9 cellular contexts compared by ENCODE assay signal in genomic region chr12:55828357-55828756, GRCh38. TPM values are rescaled to one million over a fixed set of nuclear protein-coding genes. Genes with fewer than 3 reads are reported as not detected.
DNase-seq lines count a peak whose midpoint lies in the region; FAIRE-seq lines count a peak whose summit lies in the region.
"Had no signal": no experiment of that assay in that cellular context is flagged by ENCODE, and none has a peak within 500 bp of the region (broad histone marks: within the 10 kb centered on the region; RNA-seq: fewer than 3 reads in every experiment).

No MANE protein-coding gene starts in this region.

- H3K27ac Mint-ChIP-seq in activated CD4-positive, alpha-beta T cell treated with anti-CD3 and anti-CD28 coated beads, Interleukin-2, amount 10 ng/mL, durations not matched to agents 24 days and 14 days, result peak overlapping the region; percentile 93
- peak overlapping the region; percentile 71 for H3K27ac Mint-ChIP-seq in activated T-helper 1 cell treated with anti-CD3 and anti-CD28 coated beads, Interleukin-12 subunit alpha, Interleukin-12 subunit beta, Interleukin-2, Interleukin-4 antibody, amounts not matched to agents 30 ng/mL and 10 ng/mL and 1 ng/mL, durations not matched to agents 14 hours and 24 hours and 36 hours

- intact Hi-C loops in activated CD4-positive, alpha-beta T cell treated with anti-CD3 and anti-CD28 coated beads, Interleukin-2, amount 10 ng/mL, durations not matched to agents 24 days and 14 days (cut with micrococcal nuclease), result loop anchor here (5.0 to 10.0 kb wide), 2 partner anchors 289 to 1926 kb away; partner anchors contain the start of genes CDK4, MARCHF9, RPL41 and ZC3H10
- intact Hi-C loops in activated T-helper 1 cell treated with anti-CD3 and anti-CD28 coated beads, Interleukin-12 subunit alpha, Interleukin-12 subunit beta, Interleukin-2, Interleukin-4 antibody, amounts not matched to agents 30 ng/mL and 10 ng/mL and 1 ng/mL, durations not matched to agents 14 hours and 24 hours and 36 hours (cut with micrococcal nuclease), result loop anchor here (2.0 to 5.0 kb wide), 3 partner anchors 70 to 859 kb away; partner anchors contain the start of genes PTGES3 and PYM1

- H3K9ac ChIP-seq in stomach smooth muscle (ENCODE audit: low read length in 2 of 2), result peak overlapping the region in 1 of 2 donors; percentile 2

- peaks cover 0 to 5% of the 10 kb centered on the region in 2 donors for H3K27me3 ChIP-seq in stomach smooth muscle (ENCODE audit: control insufficient read depth in 1 of 2, insufficient read depth in 2 of 2, low read length in 2 of 2)

- FAIRE-seq in RCC 7860 (lab: Jason Lieb, UNC), result no peak
- FAIRE-seq: endometrium had no signal

- peak overlapping the region; percentile 62 for H3K4me3 ChIP-seq in iPS-18c (ENCODE audit: insufficient read depth, low read depth, low read length)
- peak overlapping the region in 1 of 2 donors; percentile 69 for H3K4me3 ChIP-seq in stomach smooth muscle (ENCODE audit: low read length in 2 of 2)

- no peaks in the 10 kb centered on the region for H3K9me3 Mint-ChIP-seq in activated CD4-positive, alpha-beta T cell treated with anti-CD3 and anti-CD28 coated beads, Interleukin-2, amount 10 ng/mL, durations not matched to agents 24 days and 14 days
- H3K9me3 Mint-ChIP-seq in activated T-helper 1 cell treated with anti-CD3 and anti-CD28 coated beads, Interleukin-12 subunit alpha, Interleukin-12 subunit beta, Interleukin-2, Interleukin-4 antibody, amounts not matched to agents 30 ng/mL and 10 ng/mL and 1 ng/mL, durations not matched to agents 14 hours and 24 hours and 36 hours, result no peaks in the 10 kb centered on the region

- H3K36me3 Mint-ChIP-seq in activated CD4-positive, alpha-beta T cell treated with anti-CD3 and anti-CD28 coated beads, Interleukin-2, amount 10 ng/mL, durations not matched to agents 24 days and 14 days (ENCODE audit: low read depth), result peaks cover 32% of the 10 kb centered on the region
- peaks cover 25% of the 10 kb centered on the region for H3K36me3 Mint-ChIP-seq in activated T-helper 1 cell treated with anti-CD3 and anti-CD28 coated beads, Interleukin-12 subunit alpha, Interleukin-12 subunit beta, Interleukin-2, Interleukin-4 antibody, amounts not matched to agents 30 ng/mL and 10 ng/mL and 1 ng/mL, durations not matched to agents 14 hours and 24 hours and 36 hours (ENCODE audit: low read depth)

- H3K9me3 ChIP-seq in iPS-18c (ENCODE audit: control insufficient read depth, insufficient read depth, low read length) (no peaks in the 10 kb centered on the region), stomach smooth muscle (ENCODE audit: control insufficient read depth in 2 of 2, low read length in 2 of 2) (no peaks in the 10 kb centered on the region)

- H3K4me3 Mint-ChIP-seq in activated CD4-positive, alpha-beta T cell treated with anti-CD3 and anti-CD28 coated beads, Interleukin-2, amount 10 ng/mL, durations not matched to agents 24 days and 14 days, result peak overlapping the region; percentile 98
- H3K4me3 Mint-ChIP-seq in activated T-helper 1 cell treated with anti-CD3 and anti-CD28 coated beads, Interleukin-12 subunit alpha, Interleukin-12 subunit beta, Interleukin-2, Interleukin-4 antibody, amounts not matched to agents 30 ng/mL and 10 ng/mL and 1 ng/mL, durations not matched to agents 14 hours and 24 hours and 36 hours, result peak overlapping the region; percentile 98

- peaks cover 39% of the 10 kb centered on the region for H3K4me1 ChIP-seq in stomach smooth muscle (ENCODE audit: control insufficient read depth, insufficient read depth, low read length)

- H3K36me3 ChIP-seq in stomach smooth muscle (ENCODE audit: control insufficient read depth in 2 of 2, insufficient read depth in 2 of 2, low read length in 2 of 2), result no peaks in the 10 kb centered on the region

- H3K27ac ChIP-seq in stomach smooth muscle (ENCODE audit: low read length), result peak overlapping the region; percentile 66

- no peaks in the 10 kb centered on the region for H3K27me3 Mint-ChIP-seq in activated CD4-positive, alpha-beta T cell treated with anti-CD3 and anti-CD28 coated beads, Interleukin-2, amount 10 ng/mL, durations not matched to agents 24 days and 14 days
- H3K27me3 Mint-ChIP-seq in activated T-helper 1 cell treated with anti-CD3 and anti-CD28 coated beads, Interleukin-12 subunit alpha, Interleukin-12 subunit beta, Interleukin-2, Interleukin-4 antibody, amounts not matched to agents 30 ng/mL and 10 ng/mL and 1 ng/mL, durations not matched to agents 14 hours and 24 hours and 36 hours (ENCODE audit: insufficient read depth), result no peaks in the 10 kb centered on the region

- H3K4me1 Mint-ChIP-seq in activated CD4-positive, alpha-beta T cell treated with anti-CD3 and anti-CD28 coated beads, Interleukin-2, amount 10 ng/mL, durations not matched to agents 24 days and 14 days, result peaks cover 53% of the 10 kb centered on the region
- H3K4me1 Mint-ChIP-seq in activated T-helper 1 cell treated with anti-CD3 and anti-CD28 coated beads, Interleukin-12 subunit alpha, Interleukin-12 subunit beta, Interleukin-2, Interleukin-4 antibody, amounts not matched to agents 30 ng/mL and 10 ng/mL and 1 ng/mL, durations not matched to agents 14 hours and 24 hours and 36 hours (ENCODE audit: low read depth), result peaks cover 47% of the 10 kb centered on the region

- DNase-seq in activated CD4-positive, alpha-beta T cell treated with anti-CD3 and anti-CD28 coated beads, Interleukin-2, amount 10 ng/mL, durations not matched to agents 24 days and 14 days, result no peak
- DNase-seq in activated CD4-positive, alpha-beta T cell treated with anti-CD3 and anti-CD28 coated beads for 1 hour, result no peak
- DNase-seq in activated T-helper 1 cell treated with anti-CD3 and anti-CD28 coated beads, Interleukin-12 subunit alpha, Interleukin-12 subunit beta, Interleukin-2, Interleukin-4 antibody, amounts not matched to agents 30 ng/mL and 10 ng/mL and 1 ng/mL, durations not matched to agents 14 hours and 24 hours and 36 hours (ENCODE audit: low spot score), result no peak
- DNase-seq in NCI-H2227 (lab: John Stamatoyannopoulos, UW; ENCODE audit: unreplicated experiment) (no peak), RCC 7860 (ENCODE audit: low spot score) (no peak), NCI-H2227 treated with DMSO at 0.1 percent for 48 hours (lab: John Stamatoyannopoulos, UW) (no peak)

RNA-seq across cellular contexts. Expression of gene DNAJC14, which starts 1.0 kb away (rescaled TPM):
- total RNA-seq in activated CD4-positive, alpha-beta T cell treated with anti-CD3 and anti-CD28 coated beads, Interleukin-2, amount 10 ng/mL, durations not matched to agents 24 days and 14 days, result 39.8 and 42.0 TPM in 2 replicates
- 43.5 and 45.0 TPM in 2 replicates for total RNA-seq in activated T-helper 1 cell treated with anti-CD3 and anti-CD28 coated beads, Interleukin-12 subunit alpha, Interleukin-12 subunit beta, Interleukin-2, Interleukin-4 antibody, amounts not matched to agents 30 ng/mL and 10 ng/mL and 1 ng/mL, durations not matched to agents 14 hours and 24 hours and 36 hours

RNA-seq across cellular contexts. Expression of gene ORMDL2, which starts 10.5 kb away (rescaled TPM):
- 49.8 and 55.8 TPM in 2 replicates for total RNA-seq in activated CD4-positive, alpha-beta T cell treated with anti-CD3 and anti-CD28 coated beads, Interleukin-2, amount 10 ng/mL, durations not matched to agents 24 days and 14 days
- total RNA-seq in activated T-helper 1 cell treated with anti-CD3 and anti-CD28 coated beads, Interleukin-12 subunit alpha, Interleukin-12 subunit beta, Interleukin-2, Interleukin-4 antibody, amounts not matched to agents 30 ng/mL and 10 ng/mL and 1 ng/mL, durations not matched to agents 14 hours and 24 hours and 36 hours, result 58.9 and 61.2 TPM in 2 replicates

RNA-seq across cellular contexts. Expression of gene SARNP, which starts 10.8 kb away (rescaled TPM):
- 76.6 and 81.6 TPM in 2 replicates for total RNA-seq in activated CD4-positive, alpha-beta T cell treated with anti-CD3 and anti-CD28 coated beads, Interleukin-2, amount 10 ng/mL, durations not matched to agents 24 days and 14 days
- 70.7 and 75.1 TPM in 2 replicates for total RNA-seq in activated T-helper 1 cell treated with anti-CD3 and anti-CD28 coated beads, Interleukin-12 subunit alpha, Interleukin-12 subunit beta, Interleukin-2, Interleukin-4 antibody, amounts not matched to agents 30 ng/mL and 10 ng/mL and 1 ng/mL, durations not matched to agents 14 hours and 24 hours and 36 hours

RNA-seq across cellular contexts. Expression of gene MMP19, which starts 14.4 kb away (rescaled TPM):
- total RNA-seq in activated CD4-positive, alpha-beta T cell treated with anti-CD3 and anti-CD28 coated beads, Interleukin-2, amount 10 ng/mL, durations not matched to agents 24 days and 14 days, result not detected in 2 replicates
- total RNA-seq in activated T-helper 1 cell treated with anti-CD3 and anti-CD28 coated beads, Interleukin-12 subunit alpha, Interleukin-12 subunit beta, Interleukin-2, Interleukin-4 antibody, amounts not matched to agents 30 ng/mL and 10 ng/mL and 1 ng/mL, durations not matched to agents 14 hours and 24 hours and 36 hours, result not detected in 2 replicates
